In the genomic region with DNA sequence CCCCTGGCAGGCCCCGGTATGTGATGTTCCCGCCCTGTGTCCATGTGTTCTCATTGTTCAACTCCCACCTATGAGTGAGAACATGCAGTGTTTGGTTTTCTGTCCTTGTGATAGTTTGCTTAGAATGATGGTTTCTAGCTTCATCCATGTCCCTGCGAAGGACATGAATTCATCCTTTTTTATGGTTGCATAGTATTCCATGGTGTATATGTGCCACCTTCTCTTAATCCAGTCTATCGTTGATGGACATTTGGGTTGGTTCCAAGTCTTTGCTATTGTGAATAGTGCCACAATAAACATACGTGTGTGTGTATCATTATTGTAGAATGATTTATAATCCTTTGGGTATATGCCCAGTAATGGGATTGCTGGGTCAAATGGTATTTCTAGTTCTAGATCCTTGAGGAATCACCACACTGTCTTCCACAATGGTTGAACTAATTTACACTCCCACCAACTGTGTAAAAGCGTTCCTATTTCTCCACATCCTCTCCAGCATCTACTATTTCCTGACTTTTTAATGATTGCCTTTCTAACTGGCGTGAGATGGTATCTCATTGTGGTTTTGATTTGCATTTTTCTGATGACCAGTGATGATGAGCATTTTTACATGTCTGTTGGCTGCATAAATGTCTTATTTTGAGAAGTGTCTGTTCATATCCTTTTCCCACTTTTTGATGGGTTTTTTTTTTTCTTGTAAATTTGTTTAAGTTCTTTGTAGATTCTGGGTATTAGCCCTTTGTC, we compare ENCODE assay signal across 8 cellular contexts. TPM values are rescaled to one million over a fixed set of nuclear protein-coding genes. Genes with fewer than 3 reads are reported as not detected.
"Had no signal": no experiment of that assay in that cellular context is flagged by ENCODE, and none has a peak within 500 bp of the region (broad histone marks: within the 10 kb centered on the region; RNA-seq: fewer than 3 reads in every experiment).

No MANE protein-coding gene starts in this region.

RNA-seq across cellular contexts. Expression of a gene that starts 32.5 kb away (rescaled TPM):
- total RNA-seq: lung microvascular endothelial cell; mononuclear cell; naive thymus-derived CD8-positive, alpha-beta T cell had no signal
- polyA plus RNA-seq: naive thymus-derived CD4-positive, alpha-beta T cell; naive thymus-derived CD8-positive, alpha-beta T cell had no signal

RNA-seq across cellular contexts. Expression of a gene that starts 37.3 kb away (rescaled TPM):
- total RNA-seq: kidney epithelial cell, lung microvascular endothelial cell, mammary epithelial cell, myocyte had no signal
- polyA plus RNA-seq: keratinocyte had no signal
